ENCODE assay signal across 26 cellular contexts in the genomic region with DNA sequence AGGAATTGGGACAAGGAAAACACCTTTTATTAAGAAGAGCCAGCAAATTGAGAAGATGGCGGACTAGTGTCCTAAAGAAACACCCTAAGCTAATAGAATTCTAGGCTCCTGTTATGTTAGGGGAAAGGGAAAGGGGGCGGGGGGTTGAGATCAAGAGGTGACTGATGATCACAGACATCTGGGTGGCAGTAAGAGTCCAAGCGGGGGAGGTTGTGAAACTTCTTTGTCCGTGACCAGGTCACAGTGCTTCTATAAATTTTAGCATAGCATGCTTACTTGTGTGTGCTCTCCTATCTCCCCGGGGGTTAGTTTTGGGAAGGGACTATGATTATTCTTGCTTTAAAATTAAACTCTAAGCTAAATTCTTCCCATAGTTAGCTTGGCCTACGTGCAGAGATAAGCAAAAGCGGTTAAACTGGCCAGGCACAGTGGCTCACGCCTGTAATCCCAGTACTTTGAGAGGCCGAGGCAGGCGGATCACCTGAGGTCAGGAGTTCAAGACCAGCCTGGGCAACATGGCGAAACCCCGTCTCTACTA.
"Had no signal": no experiment of that assay in that cellular context is flagged by ENCODE, and none has a peak within 500 bp of the region (broad histone marks: within the 10 kb centered on the region; RNA-seq: fewer than 3 reads in every experiment).

No MANE protein-coding gene starts in this region.

- H3K4me1 ChIP-seq: right atrium auricular region, uterus had no signal

- ATAC-seq: left colon; natural killer cell; sciatic nerve; stimulated activated effector memory CD8-positive, alpha-beta T cell treated with anti-CD3 and anti-CD28 coated beads, Interleukin-12 subunit alpha, Interleukin-12 subunit beta, amount 100 ng/mL, for 72 hours had no signal

- H3K9me3 ChIP-seq: left ventricle myocardium inferior, ovary, right atrium auricular region, suprapubic skin, thoracic aorta, tibial artery, uterus had no signal

- H3K4me1 Mint-ChIP-seq: immature natural killer cell; naive B cell; natural killer cell; stimulated activated effector memory CD8-positive, alpha-beta T cell treated with anti-CD3 and anti-CD28 coated beads, Interleukin-12 subunit alpha, Interleukin-12 subunit beta, amount 100 ng/mL, for 72 hours had no signal

- H3K4me3 Mint-ChIP-seq: immature natural killer cell; mesothelial cell of epicardium; naive B cell; natural killer cell; neural crest cell; stimulated activated effector memory CD8-positive, alpha-beta T cell treated with anti-CD3 and anti-CD28 coated beads, Interleukin-12 subunit alpha, Interleukin-12 subunit beta, amount 100 ng/mL, for 72 hours; stimulated activated naive CD8-positive, alpha-beta T cell treated with anti-CD3 and anti-CD28 coated beads, Interleukin-15, Interleukin-2, amounts not matched to agents 100 ng/mL and 50 ng/mL, for 24 hours; type B pancreatic cell had no signal

- H3K27me3 Mint-ChIP-seq: naive B cell; stimulated activated naive CD8-positive, alpha-beta T cell treated with anti-CD3 and anti-CD28 coated beads, Interleukin-15, Interleukin-2, amounts not matched to agents 100 ng/mL and 50 ng/mL, for 24 hours; type B pancreatic cell had no signal

- H3K27ac ChIP-seq: left ventricle myocardium inferior, ovary, right atrium auricular region, suprapubic skin, thoracic aorta, tibial artery, uterus had no signal

- H3K27ac Mint-ChIP-seq: immature natural killer cell; mesothelial cell of epicardium; naive B cell; natural killer cell; progenitor cell of endocrine pancreas; stimulated activated effector memory CD8-positive, alpha-beta T cell treated with anti-CD3 and anti-CD28 coated beads, Interleukin-12 subunit alpha, Interleukin-12 subunit beta, amount 100 ng/mL, for 72 hours; stimulated activated naive CD8-positive, alpha-beta T cell treated with anti-CD3 and anti-CD28 coated beads, Interleukin-15, Interleukin-2, amounts not matched to agents 100 ng/mL and 50 ng/mL, for 24 hours; type B pancreatic cell had no signal

- H3K36me3 ChIP-seq: left ventricle myocardium inferior, ovary, right atrium auricular region, suprapubic skin, thoracic aorta, tibial artery, uterus had no signal

- DNase-seq: head of caudate nucleus; hypothalamus; immature natural killer cell; kidney; left colon; left ventricle myocardium inferior; mesendoderm; naive B cell; natural killer cell; ovary; stimulated activated CD4-positive, alpha-beta T cell treated with anti-CD3 and anti-CD28 coated beads, Interleukin-4, amount 100 ng/mL, for 24 hours; stimulated activated naive CD4-positive, alpha-beta T cell; tibial artery; uterus had no signal

- H3K4me3 ChIP-seq: left ventricle myocardium inferior, lung, ovary, right atrium auricular region, skin epidermis, suprapubic skin, thoracic aorta, tibial artery, uterus had no signal

- H3K36me3 Mint-ChIP-seq: immature natural killer cell; naive B cell; natural killer cell; stimulated activated effector memory CD8-positive, alpha-beta T cell treated with anti-CD3 and anti-CD28 coated beads, Interleukin-12 subunit alpha, Interleukin-12 subunit beta, amount 100 ng/mL, for 72 hours; type B pancreatic cell had no signal

- H3K9me3 Mint-ChIP-seq: immature natural killer cell; natural killer cell; neural crest cell; stimulated activated effector memory CD8-positive, alpha-beta T cell treated with anti-CD3 and anti-CD28 coated beads, Interleukin-12 subunit alpha, Interleukin-12 subunit beta, amount 100 ng/mL, for 72 hours; stimulated activated naive CD8-positive, alpha-beta T cell treated with anti-CD3 and anti-CD28 coated beads, Interleukin-15, Interleukin-2, amounts not matched to agents 100 ng/mL and 50 ng/mL, for 24 hours had no signal

- H3K27me3 ChIP-seq: ovary, right atrium auricular region, suprapubic skin, tibial artery, uterus had no signal
